ENCODE assay signal across 8 cellular contexts in the genomic region with DNA sequence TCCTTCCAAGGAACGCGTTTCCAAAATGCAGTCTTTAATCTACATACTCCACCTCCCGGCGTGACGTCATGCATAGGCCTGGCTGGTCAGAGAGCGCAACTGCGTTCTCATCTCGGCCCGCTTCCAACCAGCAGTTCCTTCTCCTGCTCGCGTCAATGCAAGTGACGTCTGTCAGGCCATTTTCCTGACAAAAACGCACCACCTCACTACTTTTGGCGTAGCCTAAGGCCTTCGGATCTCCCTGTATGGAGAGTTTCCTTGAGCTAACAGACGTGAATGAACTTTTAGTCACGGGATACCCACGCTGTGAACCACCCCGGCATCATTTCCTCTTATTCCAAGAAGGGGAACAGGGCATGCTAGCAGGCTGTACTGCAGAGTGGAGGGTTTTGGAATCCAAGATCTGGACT. TPM values are rescaled to one million over a fixed set of nuclear protein-coding genes. Genes with fewer than 3 reads are reported as not detected.
DNase-seq lines count a peak whose midpoint lies in the region; ATAC-seq and TF ChIP-seq lines count a peak whose summit lies in the region.

No MANE protein-coding gene starts in this region.

- no peak overlapping the region for H3K4me3 ChIP-seq in CD8-positive, alpha-beta T cell (ENCODE audit: low read depth, low read length)

- DNase-seq in CD8-positive, alpha-beta T cell, result peak in 5 of 7 experiments; percentile 2 to 49 (median 25)
- DNase-seq in NOMO-1 (lab: John Stamatoyannopoulos, UW; ENCODE audit: unreplicated experiment in 2 of 2) (peak; percentile 75 to 85), hepatic stellate cell (ENCODE audit: low spot score) (peak; percentile 11), NAMALWA (ENCODE audit: low spot score) (no peak), cerebellar nuclear complex (lab: John Stamatoyannopoulos, UW) (no peak)
- DNase-seq in activated naive CD8-positive, alpha-beta T cell treated with anti-CD3 and anti-CD28 coated beads, Interleukin-2, amount 10 ng/mL, durations not matched to agents 7 days and 5 days, result no peak
- peak; percentile 18 for DNase-seq in stimulated activated CD4-positive, alpha-beta T cell treated with anti-CD3 and anti-CD28 coated beads, Interleukin-4, amount 100 ng/mL, for 1 hour

- H3K4me3 Mint-ChIP-seq in CD8-positive, alpha-beta T cell, result peak overlapping the region; percentile 51
- H3K4me3 Mint-ChIP-seq in activated naive CD8-positive, alpha-beta T cell treated with anti-CD3 and anti-CD28 coated beads, Interleukin-2, amount 10 ng/mL, durations not matched to agents 7 days and 5 days, result peak overlapping the region; percentile 35

- no peaks in the 10 kb centered on the region for H3K36me3 Mint-ChIP-seq in CD8-positive, alpha-beta T cell
- H3K36me3 Mint-ChIP-seq in activated naive CD8-positive, alpha-beta T cell treated with anti-CD3 and anti-CD28 coated beads, Interleukin-2, amount 10 ng/mL, durations not matched to agents 7 days and 5 days, result no peaks in the 10 kb centered on the region

- H3K27me3 ChIP-seq in CD8-positive, alpha-beta T cell (ENCODE audit: insufficient read depth, low read length), result no peaks in the 10 kb centered on the region

- no peak overlapping the region for H3K27ac Mint-ChIP-seq in CD8-positive, alpha-beta T cell
- no peak overlapping the region for H3K27ac Mint-ChIP-seq in activated naive CD8-positive, alpha-beta T cell treated with anti-CD3 and anti-CD28 coated beads, Interleukin-2, amount 10 ng/mL, durations not matched to agents 7 days and 5 days

- TF ChIP-seq CTCF in CD8-positive, alpha-beta T cell (IDR thresholded peaks at IDR 0.05), result no peak

- H3K9me3 Mint-ChIP-seq in CD8-positive, alpha-beta T cell, result no peaks in the 10 kb centered on the region
- H3K9me3 Mint-ChIP-seq in activated naive CD8-positive, alpha-beta T cell treated with anti-CD3 and anti-CD28 coated beads, Interleukin-2, amount 10 ng/mL, durations not matched to agents 7 days and 5 days, result no peaks in the 10 kb centered on the region

- no peaks in the 10 kb centered on the region for H3K9me3 ChIP-seq in CD8-positive, alpha-beta T cell (ENCODE audit: low read length)

- CTCF ChIA-PET in CD8-positive, alpha-beta T cell (lab: Charles Lee), result interaction anchor here (1.2 kb wide), 1 partner anchor 148 kb away, joined by 3 read pairs; no protein-coding TSS in a partner anchor

- POLR2A ChIA-PET in CD8-positive, alpha-beta T cell (lab: Charles Lee), result interaction anchor here (0.7 kb wide), 1 partner anchor 56 kb away, joined by 3 read pairs; no protein-coding TSS in a partner anchor
- POLR2A ChIA-PET in activated naive CD8-positive, alpha-beta T cell treated with anti-CD3 and anti-CD28 coated beads, Interleukin-2, amount 10 ng/mL, durations not matched to agents 7 days and 5 days (lab: Charles Lee), result interaction anchor here (1.1 kb wide), 1 partner anchor 35 kb away, joined by 5 read pairs; no protein-coding TSS in a partner anchor

- H3K4me1 Mint-ChIP-seq in CD8-positive, alpha-beta T cell (ENCODE audit: low read depth), result peaks cover 6% of the 10 kb centered on the region
- H3K4me1 Mint-ChIP-seq in activated naive CD8-positive, alpha-beta T cell treated with anti-CD3 and anti-CD28 coated beads, Interleukin-2, amount 10 ng/mL, durations not matched to agents 7 days and 5 days, result peaks cover 8% of the 10 kb centered on the region

- no peak for ATAC-seq in CD8-positive, alpha-beta T cell
- ATAC-seq in activated naive CD8-positive, alpha-beta T cell treated with anti-CD3 and anti-CD28 coated beads, Interleukin-2, amount 10 ng/mL, durations not matched to agents 7 days and 5 days (ENCODE audit: low read depth), result no peak
- no peak for ATAC-seq in HG03378 (IDR thresholded peaks at IDR 0.05; ENCODE audit: unreplicated experiment)

- H3K36me3 ChIP-seq in CD8-positive, alpha-beta T cell (ENCODE audit: insufficient read depth, low read length), result no peaks in the 10 kb centered on the region

- no peaks in the 10 kb centered on the region for H3K4me1 ChIP-seq in CD8-positive, alpha-beta T cell (ENCODE audit: insufficient read depth, low read length)

- H3K27ac ChIP-seq in CD8-positive, alpha-beta T cell (ENCODE audit: low read depth, low read length), result no peak overlapping the region

- peaks cover 15% of the 10 kb centered on the region for H3K27me3 Mint-ChIP-seq in CD8-positive, alpha-beta T cell (ENCODE audit: low read depth)
- H3K27me3 Mint-ChIP-seq in activated naive CD8-positive, alpha-beta T cell treated with anti-CD3 and anti-CD28 coated beads, Interleukin-2, amount 10 ng/mL, durations not matched to agents 7 days and 5 days, result peaks cover 18% of the 10 kb centered on the region

- intact Hi-C loops in CD8-positive, alpha-beta T cell (cut with DNase I, micrococcal nuclease), result no loop called here

RNA-seq across cellular contexts. Expression of gene TEX14, which starts 25.0 kb away (rescaled TPM):
- 1 to 10 TPM in 1 of 2 experiments, under 1 TPM in 1; 0.94 to 1.3 TPM for total RNA-seq in CD8-positive, alpha-beta T cell
- under 1 TPM; 0.30 to 0.43 TPM for total RNA-seq in activated naive CD8-positive, alpha-beta T cell treated with anti-CD3 and anti-CD28 coated beads, Interleukin-2, amount 10 ng/mL, durations not matched to agents 7 days and 5 days

RNA-seq across cellular contexts. Expression of gene RAD51C, which starts 25.5 kb away (rescaled TPM):
- total RNA-seq in CD8-positive, alpha-beta T cell, result 10 to 100 TPM in 1 of 2 experiments, 1 to 10 TPM in 1; 10.0 to 10.7 TPM
- total RNA-seq in activated naive CD8-positive, alpha-beta T cell treated with anti-CD3 and anti-CD28 coated beads, Interleukin-2, amount 10 ng/mL, durations not matched to agents 7 days and 5 days, result 10 to 100 TPM; 40.0 to 45.7 TPM

Comparison
In these comparisons a context has a peak if more than half of its experiments do, and no peak if none do; other contexts are left out.
1. DNase-seq: peak in CD8-positive, alpha-beta T cell (5 of 7), NOMO-1 (2 of 2), hepatic stellate cell (single experiment) and stimulated activated CD4-positive, alpha-beta T cell treated with anti-CD3 and anti-CD28 coated beads, Interleukin-4, amount 100 ng/mL, for 1 hour (single experiment); none in activated naive CD8-positive, alpha-beta T cell treated with anti-CD3 and anti-CD28 coated beads, Interleukin-2, amount 10 ng/mL, durations not matched to agents 7 days and 5 days (single experiment), NAMALWA (single experiment) and cerebellar nuclear complex (0 of 2).